15 cellular contexts compared by ENCODE assay signal in the genomic region with DNA sequence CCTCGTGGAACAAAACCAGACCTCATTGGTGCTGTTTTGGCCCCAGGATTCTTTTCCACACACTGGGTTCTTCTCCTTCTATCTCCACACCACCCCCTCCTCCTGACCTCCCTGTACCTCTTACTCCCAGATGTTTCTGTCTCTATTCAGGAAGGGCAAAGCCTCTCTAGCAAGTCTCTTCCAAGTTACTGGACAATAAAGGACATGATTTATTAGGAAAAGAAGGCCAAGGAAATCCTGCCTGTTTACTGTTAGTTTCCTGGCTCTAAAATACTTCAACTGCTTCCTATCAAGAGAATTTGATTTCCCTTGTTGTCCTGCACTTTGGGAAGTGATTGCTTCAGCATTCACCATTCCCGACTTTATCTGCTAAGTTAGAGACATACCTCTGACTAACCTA.
A peak's percentile ranks its signal among the peaks of the same experiment; 100 is the strongest.
DNase-seq lines count a peak whose midpoint lies in the region; ATAC-seq, FAIRE-seq and TF ChIP-seq lines count a peak whose summit lies in the region.
"Had no signal": no experiment of that assay in that cellular context is flagged by ENCODE, and none has a peak within 500 bp of the region (broad histone marks: within the 10 kb centered on the region; RNA-seq: fewer than 3 reads in every experiment).

No MANE protein-coding gene starts in this region.

- intact Hi-C loops in HepG2 (cut with micrococcal nuclease; ENCODE audit: unreplicated experiment) (no loop called here), stomach (cut with DNase I; ENCODE audit: low total_unique reads) (no loop called here)

- H3K4me3 Mint-ChIP-seq in nephron, result peak overlapping the region in 1 of 3 experiments; percentile 24
- H3K4me3 Mint-ChIP-seq: HFFc6 had no signal

- H3K4me3 ChIP-seq in liver (ENCODE audit: low read depth in 1 of 3, low read length in 3 of 3) (no peak overlapping the region), HepG2 (replicated peaks in 1 of 3; ENCODE audit: insufficient read depth in 1 of 3, low read depth in 2 of 3, low read length in 3 of 3) (no peak overlapping the region), stomach (no peak overlapping the region)
- H3K4me3 ChIP-seq: BLaER1, GM12878 had no signal

- in situ Hi-C loops in HepG2 (cut with HindIII; ENCODE audit: extremely low pct_ligation_motif_present, low pct_unique_long_range_greater_than_20kb), result no loop called here

- H3K27me3 ChIP-seq in liver (ENCODE audit: control insufficient read depth in 4 of 4, insufficient read depth in 4 of 4, low read length in 3 of 4), result no peaks in the 10 kb centered on the region
- peaks cover 0 to 11% of the 10 kb centered on the region in 2 experiments; a peak in 3 of 5 replicates for H3K27me3 ChIP-seq in HepG2 (ENCODE audit: control insufficient read depth in 1 of 2, insufficient read depth in 2 of 2, low read length in 2 of 2)
- no peaks in the 10 kb centered on the region for H3K27me3 ChIP-seq in stomach
- H3K27me3 ChIP-seq: BLaER1 had no signal

- H3K36me3 ChIP-seq in liver (ENCODE audit: control insufficient read depth in 4 of 4, insufficient read depth in 3 of 4, low read depth in 1 of 4, low read length in 3 of 4) (no peaks in the 10 kb centered on the region), HepG2 (replicated peaks in 1 of 2; ENCODE audit: control insufficient read depth in 1 of 2, insufficient read depth in 2 of 2, low read length in 2 of 2) (no peaks in the 10 kb centered on the region), stomach (no peaks in the 10 kb centered on the region)
- H3K36me3 ChIP-seq: BLaER1 had no signal

- peaks cover 56% of the 10 kb centered on the region for H3K4me1 Mint-ChIP-seq in nephron

- no peak overlapping the region for H3K9ac ChIP-seq in liver (ENCODE audit: low read depth in 1 of 2, low read length in 2 of 2)
- H3K9ac ChIP-seq in HepG2 (ENCODE audit: insufficient read depth, low read depth, low read length), result no peak overlapping the region
- H3K9ac ChIP-seq: BLaER1 had no signal

- H4K20me1 ChIP-seq in HepG2 (ENCODE audit: insufficient read depth, low read length), result no peaks in the 10 kb centered on the region
- H4K20me1 ChIP-seq: BLaER1 had no signal

- H3K27ac Mint-ChIP-seq in nephron, result peak overlapping the region; percentile 86 to 96 (median 92)
- H3K27ac Mint-ChIP-seq: HFFc6 had no signal

- H3K4me1 ChIP-seq in liver (ENCODE audit: control insufficient read depth in 4 of 4, insufficient read depth in 4 of 4, low read length in 3 of 4) (no peaks in the 10 kb centered on the region), HepG2 (ENCODE audit: insufficient read depth, low read length) (0 out of 2 replicates have a peak, but pooled peaks cover 3% of the 10 kb centered on the region), stomach (peaks cover 0 to 11% (median 2%) of the 10 kb centered on the region in 4 donors)
- H3K4me1 ChIP-seq: BLaER1 had no signal

- no peak overlapping the region for H3K4me2 ChIP-seq in HepG2 (ENCODE audit: low read depth, low read length)
- H3K4me2 ChIP-seq: BLaER1 had no signal

- BruUV-seq in HepG2 (replicated peaks; lab: Mats Ljungman, UMichigan), result no TSS peak

- H2AFZ ChIP-seq in HepG2 (ENCODE audit: low read length), result no peak overlapping the region

- DNase-seq in HepG2 (ENCODE audit: low spot score), result no peak
- DNase-seq in stomach, result no peak
- no peak for DNase-seq in mucosa of gallbladder (ENCODE audit: low spot score)
- no peak for DNase-seq in kidney tubule cell (ENCODE audit: low spot score)
- DNase-seq in SW 1271 (lab: John Stamatoyannopoulos, UW), result no peak
- DNase-seq: AML-193, HCEC 1CT, HFFc6 had no signal

- no peak for TF ChIP-seq EP300 in HepG2 (IDR thresholded peaks at IDR 0.05; ENCODE audit: low read depth in 2 of 2, low read length in 2 of 2)
- no peak for TF ChIP-seq EP300 in HepG2 (CRISPR knock-in tag; IDR thresholded peaks at IDR 0.05; ENCODE audit: borderline replicate concordance)
- TF ChIP-seq EP300 in stomach (IDR thresholded peaks at IDR 0.05), result no peak

- H3K9me3 ChIP-seq in liver (ENCODE audit: control insufficient read depth in 4 of 4, low read length in 3 of 4), result no peaks in the 10 kb centered on the region
- no peaks in the 10 kb centered on the region for H3K9me3 ChIP-seq in HepG2 (ENCODE audit: low read length)
- no peaks in the 10 kb centered on the region for H3K9me3 ChIP-seq in stomach
- H3K9me3 ChIP-seq: BLaER1 had no signal

- POLR2A ChIA-PET in HepG2 (lab: Yijun Ruan, JAX), result no interaction called here

- H3K9me3 Mint-ChIP-seq in nephron, result no peaks in the 10 kb centered on the region
- H3K9me3 Mint-ChIP-seq: HFFc6 had no signal

- TF ChIP-seq POLR2A in HepG2 (IDR thresholded peaks at IDR 0.05; ENCODE audit: insufficient read depth in 1 of 2, low read depth in 2 of 2, low read length in 2 of 2) (no peak), stomach (IDR thresholded peaks at IDR 0.05) (no peak)

- WGBS in liver, result 68% methylated on average over 2 of the region's 2 CpGs
- WGBS in HepG2 (ENCODE audit: low lambda C conversion rate), result 6% methylated on average over 2 of the region's 2 CpGs
- WGBS in stomach, 5 donors, result 66 to 76% (median 71%) methylated on average over 2 of the region's 2 CpGs

- TF ChIP-seq CTCF in liver (IDR thresholded peaks at IDR 0.05; ENCODE audit: low read depth, low read length, missing input control), result no peak
- TF ChIP-seq CTCF in HepG2 (CRISPR knock-in tag; IDR thresholded peaks at IDR 0.05), result no peak
- TF ChIP-seq CTCF in nephron (IDR thresholded peaks at IDR 0.05; ENCODE audit: unreplicated experiment in 3 of 3), result no peak
- TF ChIP-seq CTCF in stomach (IDR thresholded peaks at IDR 0.05), result no peak

- CTCF ChIA-PET in HepG2 (lab: Yijun Ruan, JAX; ENCODE audit: low intra/inter-chr PET ratio, low total read pairs), result no interaction called here

- H3K36me3 Mint-ChIP-seq in nephron (ENCODE audit: low read depth), result peaks cover 18% of the 10 kb centered on the region

- no peak for FAIRE-seq in HepG2 (lab: Jason Lieb, UNC)
- FAIRE-seq: GM12878, GM19239 had no signal

- TF ChIP-seq RAD21 in liver (IDR thresholded peaks at IDR 0.05) (no peak), HepG2 (CRISPR knock-in tag; IDR thresholded peaks at IDR 0.05) (no peak)

- ATAC-seq in HepG2, result no peak
- no peak for ATAC-seq in HG03457 (IDR thresholded peaks at IDR 0.05; ENCODE audit: unreplicated experiment)
- ATAC-seq: GM12878 had no signal

- H3K27ac ChIP-seq in liver (ENCODE audit: low read depth in 1 of 2, low read length in 2 of 2) (no peak overlapping the region), HepG2 (ENCODE audit: extremely low read length, insufficient read depth, low read length) (no peak overlapping the region), stomach (peak overlapping the region in 3 of 5 donors; percentile 6 to 47 (median 23))
- H3K27ac ChIP-seq: 22Rv1, BLaER1 had no signal

- H3K27me3 Mint-ChIP-seq in nephron (ENCODE audit: low read depth), result no peaks in the 10 kb centered on the region

- no peaks in the 10 kb centered on the region for H3K79me2 ChIP-seq in HepG2 (ENCODE audit: insufficient read depth, low read length)

TF ChIP-seq in liver, 16 proteins besides CTCF, POLR2A, EP300 and RAD21:
- TF ChIP-seq REST (IDR thresholded peaks at IDR 0.05), result no peak
- peak; percentile 54 for TF ChIP-seq NR2F2 (IDR thresholded peaks at IDR 0.05)
TF ChIP-seq in liver: peak in this region for 1.

TF ChIP-seq in HepG2, 621 proteins besides CTCF, POLR2A, EP300 and RAD21:
- TF ChIP-seq FOXJ3 (CRISPR knock-in tag; IDR thresholded peaks at IDR 0.05; ENCODE audit: borderline replicate concordance) (no peak), FOXM1 (CRISPR knock-in tag; IDR thresholded peaks at IDR 0.05) (no peak), ZKSCAN1 (IDR thresholded peaks at IDR 0.05; ENCODE audit: low read length) (no peak)

Comparison
In these comparisons a context has a peak if more than half of its experiments do, and no peak if none do; other contexts are left out.
1. H3K27ac ChIP-seq: peak in stomach (3 of 5); none in liver (0 of 2) and HepG2 (single experiment).